ENCODE assay signal across 19 cellular contexts in genomic region chr3:165103616-165104015, GRCh38. TPM values are rescaled to one million over a fixed set of nuclear protein-coding genes. Genes with fewer than 3 reads are reported as not detected.
A peak's percentile ranks its signal among the peaks of the same experiment; 100 is the strongest.
DNase-seq lines count a peak whose midpoint lies in the region; ATAC-seq lines count a peak whose summit lies in the region.
"Had no signal": no experiment of that assay in that cellular context is flagged by ENCODE, and none has a peak within 500 bp of the region (broad histone marks: within the 10 kb centered on the region; RNA-seq: fewer than 3 reads in every experiment).

No MANE protein-coding gene starts in this region.

- DNase-seq in HT1080 (ENCODE audit: low read depth): peak; percentile 26
- DNase-seq in RKO (ENCODE audit: low spot score): peak; percentile 46
- DNase-seq in foreskin melanocyte: peak; percentile 51
- no peak for DNase-seq in central memory CD4-positive, alpha-beta T cell
- DNase-seq: Calu3; CD4-positive, alpha-beta memory T cell; GF-D8; GOT3; H7; HFFc6 had no signal

- no peak overlapping the region for H3K4me3 ChIP-seq in ACC112 (ENCODE audit: low read depth, low read length)
- H3K4me3 ChIP-seq: BLaER1 had no signal

- ATAC-seq in HG02870 (IDR thresholded peaks at IDR 0.05; ENCODE audit: unreplicated experiment) (no peak), HG03097 (IDR thresholded peaks at IDR 0.05; ENCODE audit: low FRiP score, unreplicated experiment) (no peak)
- ATAC-seq: HCT116 had no signal

- peak overlapping the region; percentile 11 for H2AFZ ChIP-seq in ACC112 (ENCODE audit: low read length, unreplicated experiment)

- no peaks in the 10 kb centered on the region for H3K36me3 ChIP-seq in ACC112 (ENCODE audit: insufficient read depth, low read length)
- H3K36me3 ChIP-seq: BLaER1 had no signal

- H3K79me2 ChIP-seq in ACC112 (ENCODE audit: control insufficient read depth, insufficient read depth, low read length, unreplicated experiment): no peaks in the 10 kb centered on the region

- H3K4me1 ChIP-seq in ACC112 (ENCODE audit: control insufficient read depth, insufficient read depth, low read length, unreplicated experiment): no peaks in the 10 kb centered on the region
- H3K4me1 ChIP-seq: BLaER1 had no signal

- H3K27ac ChIP-seq in ACC112 (ENCODE audit: low read depth, low read length): no peak overlapping the region
- H3K27ac ChIP-seq: BLaER1, KMS-11 had no signal

- no peaks in the 10 kb centered on the region for H3K27me3 ChIP-seq in ACC112 (ENCODE audit: insufficient read depth, low read length)
- H3K27me3 ChIP-seq: BLaER1 had no signal

RNA-seq across cellular contexts. Expression of gene SI, which starts 25.3 kb away (rescaled TPM):
- not detected in 2 replicates for total RNA-seq in HT1080 (2014; rRNA removed; shearing (Covaris generic))
- not detected in 2 replicates for polyA plus RNA-seq in HT1080 (2015; cell fraction: cytosol; rRNA removed)
- not detected in 2 replicates for polyA plus RNA-seq in HT1080 (2015; cell fraction: nucleus; rRNA removed)
- total RNA-seq: Calu3; CD4-positive, alpha-beta memory T cell; Daoy; H7; HFFc6 had no signal
- polyA plus RNA-seq: AG04450; CD14-positive monocyte; CD4-positive, alpha-beta memory T cell had no signal
